ENCODE assay signal across 1 cellular context in genomic region chr2:110716959-110717645, GRCh38.
A peak's percentile ranks its signal among the peaks of the same experiment; 100 is the strongest.
TF ChIP-seq lines count a peak whose summit lies in the region.

No MANE protein-coding gene starts in this region.

TF ChIP-seq in K562, 482 proteins besides CTCF, POLR2A, EP300 and RAD21 (continued from another document):
- no peak for TF ChIP-seq E2F1 (CRISPR knock-in tag; IDR thresholded peaks at IDR 0.05)
- TF ChIP-seq TGIF2 (CRISPR knock-in tag; IDR thresholded peaks at IDR 0.05), result no peak
- no peak for TF ChIP-seq PCBP2 (IDR thresholded peaks at IDR 0.05; ENCODE audit: low read depth, low read length, poor library complexity, severe bottlenecking)
- no peak for TF ChIP-seq THRAP3 (IDR thresholded peaks at IDR 0.05; ENCODE audit: borderline replicate concordance)
- peak; percentile 56 for TF ChIP-seq FOSL1 (tag; conservative IDR thresholded peaks at IDR 0.05)
- no peak for TF ChIP-seq TCF7L2 (IDR thresholded peaks at IDR 0.05; ENCODE audit: low read depth, low read length)
- TF ChIP-seq PHB2 (IDR thresholded peaks at IDR 0.05; ENCODE audit: low read depth), result no peak
- no peak for TF ChIP-seq SPI1 (IDR thresholded peaks at IDR 0.05; ENCODE audit: borderline replicate concordance, low read depth, low read length)
- TF ChIP-seq ARID1B (IDR thresholded peaks at IDR 0.05), result 0 out of 2 replicates have a peak, but pooled peaks have one; percentile 18
- no peak for TF ChIP-seq ARID2 (IDR thresholded peaks at IDR 0.05)
- no peak for TF ChIP-seq HES1 (IDR thresholded peaks at IDR 0.05; ENCODE audit: low read depth)
- no peak for TF ChIP-seq NR0B1 (IDR thresholded peaks at IDR 0.05; ENCODE audit: partially characterized antibody)
- TF ChIP-seq YBX1 (IDR thresholded peaks at IDR 0.05), result no peak
- no peak for TF ChIP-seq C11orf30 (IDR thresholded peaks at IDR 0.05; ENCODE audit: low read depth)
- TF ChIP-seq ELK1 (CRISPR knock-in tag; IDR thresholded peaks at IDR 0.05), result no peak
- TF ChIP-seq ZNF311 (CRISPR knock-in tag; IDR thresholded peaks at IDR 0.05), result no peak
- TF ChIP-seq NR2F6 (CRISPR knock-in tag; IDR thresholded peaks at IDR 0.05), result no peak
- no peak for TF ChIP-seq CBFB (CRISPR knock-in tag; IDR thresholded peaks at IDR 0.05)
- no peak for TF ChIP-seq CREM (IDR thresholded peaks at IDR 0.05; ENCODE audit: low read depth)
- no peak for TF ChIP-seq MIER1 (IDR thresholded peaks at IDR 0.05; ENCODE audit: low read depth)
- TF ChIP-seq ZNF766 (CRISPR knock-in tag; conservative IDR thresholded peaks at IDR 0.05), result 0 out of 2 replicates have a peak, but pooled peaks have one; percentile 49
- TF ChIP-seq PTTG1 (tag; IDR thresholded peaks at IDR 0.05; ENCODE audit: low read depth), result no peak
- no peak for TF ChIP-seq PML (IDR thresholded peaks at IDR 0.05; ENCODE audit: low read length)
- TF ChIP-seq NEUROD1 (IDR thresholded peaks at IDR 0.05; ENCODE audit: borderline replicate concordance, low read depth, low read length, partially characterized antibody), result no peak
- no peak for TF ChIP-seq E2F3 (CRISPR knock-in tag; IDR thresholded peaks at IDR 0.05)
- TF ChIP-seq MCM5 (IDR thresholded peaks at IDR 0.05; ENCODE audit: low read depth), result no peak
- TF ChIP-seq MTA2 (IDR thresholded peaks at IDR 0.05; ENCODE audit: low read depth), result 0 out of 2 replicates have a peak, but pooled peaks have one; percentile 30
- TF ChIP-seq MCM7 (IDR thresholded peaks at IDR 0.05), result no peak
- no peak for TF ChIP-seq EGR1 (conservative IDR thresholded peaks at IDR 0.05)
- TF ChIP-seq WHSC1 (IDR thresholded peaks at IDR 0.05; ENCODE audit: low read length), result no peak
- no peak for TF ChIP-seq FOXA1 (IDR thresholded peaks at IDR 0.05; ENCODE audit: borderline replicate concordance)
- no peak for TF ChIP-seq USF1 (CRISPR knock-in tag; IDR thresholded peaks at IDR 0.05)
- TF ChIP-seq E2F5 (CRISPR knock-in tag; IDR thresholded peaks at IDR 0.05), result no peak
- no peak for TF ChIP-seq ZNF583 (CRISPR knock-in tag; IDR thresholded peaks at IDR 0.05)
- no peak for TF ChIP-seq MECOM (CRISPR knock-in tag; IDR thresholded peaks at IDR 0.05)
- no peak for TF ChIP-seq HDAC3 (IDR thresholded peaks at IDR 0.05; ENCODE audit: borderline replicate concordance, partially characterized antibody)
- no peak for TF ChIP-seq ILK (tag; IDR thresholded peaks at IDR 0.05; ENCODE audit: borderline replicate concordance, low read depth)
- no peak for TF ChIP-seq ZNF253 (CRISPR knock-in tag; conservative IDR thresholded peaks at IDR 0.05)
- no peak for TF ChIP-seq CREB3 (tag; conservative IDR thresholded peaks at IDR 0.05; ENCODE audit: low read depth)
- TF ChIP-seq ZNF143 (CRISPR knock-in tag; IDR thresholded peaks at IDR 0.05), result no peak
- TF ChIP-seq HDAC1 (IDR thresholded peaks at IDR 0.05), result 0 out of 4 replicates have a peak, but pooled peaks of 1 of the 2 experiments have one; percentile 14
- no peak for TF ChIP-seq CBX5 (IDR thresholded peaks at IDR 0.05; ENCODE audit: borderline replicate concordance, low read depth)
- TF ChIP-seq OTX1 (CRISPR knock-in tag; IDR thresholded peaks at IDR 0.05), result no peak
- TF ChIP-seq ZNF79 (CRISPR knock-in tag; IDR thresholded peaks at IDR 0.05; ENCODE audit: low read depth), result no peak
- peak; percentile 53 for TF ChIP-seq CBFA2T3 (IDR thresholded peaks at IDR 0.05)
- no peak; the same call in 1 of the 2 replicates for TF ChIP-seq TEAD4 (IDR thresholded peaks at IDR 0.05; ENCODE audit: low read length)
- TF ChIP-seq TEAD4 (CRISPR knock-in tag; IDR thresholded peaks at IDR 0.05; ENCODE audit: borderline replicate concordance), result no peak
TF ChIP-seq in K562: peak in this region for 7.
